In genomic region chr11:62666259-62666926, GRCh38 we compare ENCODE assay signal across 8 cellular contexts. TPM values are rescaled to one million over a fixed set of nuclear protein-coding genes. Genes with fewer than 3 reads are reported as not detected.
A peak's percentile ranks its signal among the peaks of the same experiment; 100 is the strongest.
DNase-seq lines count a peak whose midpoint lies in the region; ATAC-seq and TF ChIP-seq lines count a peak whose summit lies in the region.

No MANE protein-coding gene starts in this region.

- no peak for TF ChIP-seq CTCF in CD4-positive, alpha-beta T cell (IDR thresholded peaks at IDR 0.05)
- TF ChIP-seq CTCF in OCI-LY1 (IDR thresholded peaks at IDR 0.05; ENCODE audit: low read length) (no peak), neural cell (IDR thresholded peaks at IDR 0.05; ENCODE audit: poor library complexity, severe bottlenecking) (no peak)

- no peaks in the 10 kb centered on the region for H3K9me3 Mint-ChIP-seq in CD4-positive, alpha-beta T cell

- H3K9me2 ChIP-seq in OCI-LY1 (ENCODE audit: low read depth, low read length) (no peaks in the 10 kb centered on the region), neural cell (ENCODE audit: insufficient read depth, low read length) (no peaks in the 10 kb centered on the region)

- no peaks in the 10 kb centered on the region for H3K27me3 ChIP-seq in CD4-positive, alpha-beta T cell (ENCODE audit: control insufficient read depth, insufficient read depth, low read length)
- H3K27me3 ChIP-seq in OCI-LY1 (ENCODE audit: insufficient read depth, low read length): no peaks in the 10 kb centered on the region
- no peaks in the 10 kb centered on the region for H3K27me3 ChIP-seq in duodenal mucosa (ENCODE audit: control insufficient read depth in 1 of 2, insufficient read depth in 2 of 2, low read length in 2 of 2)
- H3K27me3 ChIP-seq in neural cell (ENCODE audit: insufficient read depth, low read depth, low read length): no peaks in the 10 kb centered on the region

- H3K79me2 ChIP-seq in OCI-LY1 (ENCODE audit: insufficient read depth, low read length) (peaks cover 15% of the 10 kb centered on the region; the same call in 1 of the 2 replicates), neural cell (replicated peaks; ENCODE audit: insufficient read depth, low read length) (peaks cover 10% of the 10 kb centered on the region)

- no peak for TF ChIP-seq RAD21 in neural cell (conservative IDR thresholded peaks at IDR 0.05)

- H3K4me3 ChIP-seq in OCI-LY1 (ENCODE audit: low read depth, low read length, poor library complexity, severe bottlenecking) (peak overlapping the region; percentile 94), duodenal mucosa (ENCODE audit: low read depth in 1 of 2, low read length in 2 of 2) (peak overlapping the region; percentile 81 to 95), neural cell (ENCODE audit: low read length) (peak overlapping the region; percentile 95)

- no peaks in the 10 kb centered on the region for H3F3A ChIP-seq in OCI-LY1 (ENCODE audit: insufficient read depth, low read length)
- no peaks in the 10 kb centered on the region for H3F3A ChIP-seq in neural cell (ENCODE audit: insufficient read depth, low read length, poor library complexity, severe bottlenecking)

- peak overlapping the region; percentile 88 for H3K27ac ChIP-seq in CD4-positive, alpha-beta T cell (ENCODE audit: low read depth, low read length)
- H3K27ac ChIP-seq in OCI-LY1 (ENCODE audit: low read depth, low read length, poor library complexity, severe bottlenecking) (peak overlapping the region; percentile 93), duodenal mucosa (ENCODE audit: low read depth, low read length) (peak overlapping the region; percentile 76), neural cell (ENCODE audit: low read length) (peak overlapping the region; percentile 95)

- TF ChIP-seq EP300 in neural cell (conservative IDR thresholded peaks at IDR 0.05; ENCODE audit: poor library complexity, severe bottlenecking): no peak

- CTCF ChIA-PET in CD4-positive, alpha-beta T cell (lab: Charles Lee): interaction anchor here (1.3 to 1.9 kb wide), 3 partner anchors 14 to 242 kb away, joined by 4 to 7 read pairs (median 6); no protein-coding TSS in a partner anchor

- H3K27me3 Mint-ChIP-seq in CD4-positive, alpha-beta T cell: no peaks in the 10 kb centered on the region

- H3K9ac ChIP-seq in OCI-LY1 (ENCODE audit: low read length): peak overlapping the region; percentile 99
- peak overlapping the region; percentile 80 to 82 for H3K9ac ChIP-seq in duodenal mucosa (ENCODE audit: low read depth in 1 of 2, low read length in 2 of 2)
- peak overlapping the region; percentile 96 for H3K9ac ChIP-seq in neural cell (ENCODE audit: low read length)

- peak overlapping the region; percentile 94 for H3K4me2 ChIP-seq in OCI-LY1 (ENCODE audit: low read length)
- peak overlapping the region; percentile 78 for H3K4me2 ChIP-seq in neural cell (ENCODE audit: low read length)

- peaks cover 43% of the 10 kb centered on the region for H3K4me1 Mint-ChIP-seq in CD4-positive, alpha-beta T cell (ENCODE audit: low read depth)

- peak overlapping the region; percentile 99 for H3K4me3 Mint-ChIP-seq in CD4-positive, alpha-beta T cell

- peaks cover 43% of the 10 kb centered on the region for H3K36me3 Mint-ChIP-seq in CD4-positive, alpha-beta T cell (ENCODE audit: low read depth)

- intact Hi-C loops in CD4-positive, alpha-beta T cell (cut with DNase I, micrococcal nuclease): loop anchor here in 1 of 2 experiments (1.0 to 10.0 kb wide), 2 partner anchors 19 to 872 kb away; partner anchors contain the start of genes FEN1 and TMEM258

- no peak for DNase-seq in CD4-positive, alpha-beta T cell
- no peak for DNase-seq in C1 segment of cervical spinal cord (lab: John Stamatoyannopoulos, UW)

- H3K4me1 ChIP-seq in OCI-LY1 (ENCODE audit: insufficient read depth, low read length, severe bottlenecking) (peaks cover 53% of the 10 kb centered on the region), duodenal mucosa (ENCODE audit: control insufficient read depth in 1 of 2, insufficient read depth in 2 of 2, low read length in 2 of 2) (peaks cover 34 to 44% of the 10 kb centered on the region in 2 donors)

- POLR2A ChIA-PET in CD4-positive, alpha-beta T cell (lab: Charles Lee): interaction anchor here (0.8 to 5.3 kb wide), 17 partner anchors 9 to 174 kb away, joined by 3 to 170 read pairs (median 40); partner anchors contain the start of genes B3GAT3, BSCL2, GANAB and GNG3

- H4K20me1 ChIP-seq in OCI-LY1 (ENCODE audit: insufficient read depth, low read length) (no peaks in the 10 kb centered on the region), neural cell (ENCODE audit: insufficient read depth) (no peaks in the 10 kb centered on the region)

- no peaks in the 10 kb centered on the region for H3K9me3 ChIP-seq in CD4-positive, alpha-beta T cell (ENCODE audit: control insufficient read depth, low read length)
- H3K9me3 ChIP-seq in OCI-LY1 (ENCODE audit: low read length) (no peaks in the 10 kb centered on the region), duodenal mucosa (ENCODE audit: control insufficient read depth in 1 of 2, low read length in 2 of 2) (no peaks in the 10 kb centered on the region), neural cell (ENCODE audit: low read length) (no peaks in the 10 kb centered on the region)

- H3K27ac Mint-ChIP-seq in CD4-positive, alpha-beta T cell: peak overlapping the region; percentile 96

- peaks cover 45% of the 10 kb centered on the region for H3K36me3 ChIP-seq in OCI-LY1 (ENCODE audit: insufficient read depth, low read length)
- H3K36me3 ChIP-seq in duodenal mucosa (ENCODE audit: control insufficient read depth in 1 of 2, insufficient read depth in 2 of 2, low read length in 2 of 2): peaks cover 4 to 10% of the 10 kb centered on the region in 2 donors
- no peaks in the 10 kb centered on the region for H3K36me3 ChIP-seq in neural cell (ENCODE audit: insufficient read depth, low read length)

- H2AFZ ChIP-seq in OCI-LY1 (ENCODE audit: low read length) (no peak overlapping the region), neural cell (ENCODE audit: low read depth, low read length) (no peak overlapping the region)

- no peak for ATAC-seq in CD4-positive, alpha-beta T cell (ENCODE audit: poor library complexity)
- ATAC-seq in GM18502 (IDR thresholded peaks at IDR 0.05; ENCODE audit: poor library complexity, unreplicated experiment): no peak
- no peak for ATAC-seq in HG03571 (IDR thresholded peaks at IDR 0.05; ENCODE audit: unreplicated experiment)
- ATAC-seq in HG03135 (IDR thresholded peaks at IDR 0.05; ENCODE audit: unreplicated experiment): no peak

TF ChIP-seq in neural cell, 6 proteins besides CTCF, POLR2A, EP300 and RAD21:
- TF ChIP-seq SMC3 (conservative IDR thresholded peaks at IDR 0.05; ENCODE audit: poor library complexity): no peak
TF ChIP-seq in neural cell: peak in this region for 0.

RNA-seq across cellular contexts. Expression of gene CSKMT, which starts 1.3 kb away (rescaled TPM):
- total RNA-seq in CD4-positive, alpha-beta T cell: 10 to 100 TPM; 17.8 to 18.8 TPM
- polyA plus RNA-seq in neural cell: 6.3 and 16.0 TPM in 2 replicates
- 13.6 and 19.4 TPM in 2 replicates for polyA minus RNA-seq in neural cell

RNA-seq across cellular contexts. Expression of gene C11orf98, which starts 1.4 kb away (rescaled TPM):
- 10 to 100 TPM; 14.3 to 18.5 TPM for total RNA-seq in CD4-positive, alpha-beta T cell
- polyA plus RNA-seq in neural cell: 92.0 and 103 TPM in 2 replicates
- polyA minus RNA-seq in neural cell: 38.0 and 40.9 TPM in 2 replicates

RNA-seq across cellular contexts. Expression of gene UQCC3, which starts 5.1 kb away (rescaled TPM):
- 1 to 10 TPM; 1.5 to 2.3 TPM for total RNA-seq in CD4-positive, alpha-beta T cell
- polyA plus RNA-seq in neural cell: 6.8 and 8.4 TPM in 2 replicates
- 4.1 and 4.5 TPM in 2 replicates for polyA minus RNA-seq in neural cell

RNA-seq across cellular contexts. Expression of gene LBHD1, which starts 5.7 kb away (rescaled TPM):
- total RNA-seq in CD4-positive, alpha-beta T cell: 10 to 100 TPM; 10.4 to 10.5 TPM
- polyA plus RNA-seq in neural cell: 10.5 and 10.6 TPM in 2 replicates
- 5.4 and 6.1 TPM in 2 replicates for polyA minus RNA-seq in neural cell

RNA-seq across cellular contexts. Expression of gene UBXN1, which starts 12.5 kb away (rescaled TPM):
- 100 to 1,000 TPM; 196 to 222 TPM for total RNA-seq in CD4-positive, alpha-beta T cell
- 209 and 248 TPM in 2 replicates for polyA plus RNA-seq in neural cell
- 89.5 and 109 TPM in 2 replicates for polyA minus RNA-seq in neural cell
